In genomic region chrX:129930941-129931410, GRCh38 we compare ENCODE assay signal across 8 cellular contexts. TPM values are rescaled to one million over a fixed set of nuclear protein-coding genes. Genes with fewer than 3 reads are reported as not detected.
DNase-seq lines count a peak whose midpoint lies in the region; ATAC-seq and TF ChIP-seq lines count a peak whose summit lies in the region.

No MANE protein-coding gene starts in this region.

- ATAC-seq in naive B cell (ENCODE audit: low read depth in 2 of 2) (no peak), HG03378 (IDR thresholded peaks at IDR 0.05; ENCODE audit: unreplicated experiment) (no peak), foreskin keratinocyte (no peak)

- DNase-seq in choroid plexus epithelial cell (ENCODE audit: low read depth) (peak; percentile 21), naive B cell (no peak), activated gamma-delta T cell (lab: John Stamatoyannopoulos, UW) (no peak), midbrain (lab: John Stamatoyannopoulos, UW) (no peak), foreskin keratinocyte (no peak)

- H3K27me3 Mint-ChIP-seq in naive B cell: no peaks in the 10 kb centered on the region

- H3K9me3 Mint-ChIP-seq in naive B cell: no peaks in the 10 kb centered on the region

- no peak overlapping the region for H3K27ac ChIP-seq in foreskin keratinocyte

- H3K4me1 Mint-ChIP-seq in naive B cell: peaks cover 5 to 9% (median 5%) of the 10 kb centered on the region in 3 donors

- H3K36me3 Mint-ChIP-seq in naive B cell: no peaks in the 10 kb centered on the region

- peak overlapping the region; percentile 27 for H3K4me3 ChIP-seq in GM12875 (ENCODE audit: low read depth, low read length)
- peak overlapping the region; percentile 69 for H3K4me3 ChIP-seq in choroid plexus epithelial cell (ENCODE audit: low read depth, low read length)

- TF ChIP-seq RAD21 in Ishikawa (IDR thresholded peaks at IDR 0.05; ENCODE audit: low read depth): no peak

- H3K27ac Mint-ChIP-seq in naive B cell: peak overlapping the region; percentile 86 to 99 (median 97)

- no peaks in the 10 kb centered on the region for H3K4me1 ChIP-seq in foreskin keratinocyte

- TF ChIP-seq CTCF in GM12875 (IDR thresholded peaks at IDR 0.05; ENCODE audit: borderline replicate concordance, insufficient read depth, low read depth, low read length) (no peak), choroid plexus epithelial cell (conservative IDR thresholded peaks at IDR 0.05; ENCODE audit: low read depth, low read length) (no peak), foreskin keratinocyte (conservative IDR thresholded peaks at IDR 0.05) (no peak)

- peak overlapping the region; percentile 75 to 94 (median 88) for H3K4me3 Mint-ChIP-seq in naive B cell

- peaks cover 19% of the 10 kb centered on the region for H3K27me3 ChIP-seq in foreskin keratinocyte

- no peak for TF ChIP-seq EP300 in Ishikawa (IDR thresholded peaks at IDR 0.05; ENCODE audit: borderline replicate concordance)

TF ChIP-seq in Ishikawa, 13 proteins besides CTCF, POLR2A, EP300 and RAD21:
- TF ChIP-seq TCF12 (IDR thresholded peaks at IDR 0.05; ENCODE audit: low read depth) (no peak), MAX (IDR thresholded peaks at IDR 0.05) (peak; percentile 11; the same call in 1 of the 2 replicates)

RNA-seq across cellular contexts. Expression of gene UTP14A, which starts 25.0 kb away (rescaled TPM):
- polyA plus RNA-seq in naive B cell (ENCODE audit: low read depth in 6 of 6) (10 to 100 TPM in 1 of 6 donors, 1 to 10 TPM in 4, under 1 TPM in 1; 0.60 to 11.3 (median 6.4) TPM), foreskin keratinocyte (21.1 and 26.0 TPM in 2 replicates)
- 35.1 and 39.4 TPM in 2 replicates for total RNA-seq in foreskin keratinocyte

RNA-seq across cellular contexts. Expression of gene BCORL1, which starts 51.5 kb away (rescaled TPM):
- polyA plus RNA-seq in naive B cell (ENCODE audit: low read depth in 6 of 6) (1 to 10 TPM in 2 of 6 donors, under 1 TPM in 3, not detected in 1; 0.31 to 2.1 (median 0.70) TPM), foreskin keratinocyte (1.2 and 1.7 TPM in 2 replicates)
- total RNA-seq in foreskin keratinocyte: 3.3 and 3.5 TPM in 2 replicates
